ENCODE assay signal across 10 cellular contexts in genomic region chr10:110535958-110536891, GRCh38. TPM values are rescaled to one million over a fixed set of nuclear protein-coding genes. Genes with fewer than 3 reads are reported as not detected.
DNase-seq lines count a peak whose midpoint lies in the region; ATAC-seq, FAIRE-seq and TF ChIP-seq lines count a peak whose summit lies in the region.
"Had no signal": no experiment of that assay in that cellular context is flagged by ENCODE, and none has a peak within 500 bp of the region (broad histone marks: within the 10 kb centered on the region; RNA-seq: fewer than 3 reads in every experiment).

No MANE protein-coding gene starts in this region.

- CTCF ChIA-PET in activated B cell treated with CpG ODN at 0.5 μM for 24 hours (lab: Charles Lee): interaction anchor here (0.9 to 2.4 kb wide), 4 partner anchors 33 to 231 kb away, joined by 3 to 8 read pairs (median 4); no protein-coding TSS in a partner anchor

- whole genome bisulfite sequencing in pancreas, 2 donors: 49 to 65% methylated on average over 12 of the region's 12 CpGs

- no peaks in the 10 kb centered on the region for H3K9me3 Mint-ChIP-seq in activated B cell treated with CpG ODN at 0.5 μM for 24 hours

- peaks cover 4% of the 10 kb centered on the region for H3K27me3 Mint-ChIP-seq in activated B cell treated with CpG ODN at 0.5 μM for 24 hours

- H3K36me3 ChIP-seq in pancreas: no peaks in the 10 kb centered on the region
- H3K36me3 ChIP-seq in colonic mucosa: no peaks in the 10 kb centered on the region
- H3K36me3 ChIP-seq: vagina had no signal

- H3K4me3 ChIP-seq in pancreas (no peak overlapping the region), colonic mucosa (no peak overlapping the region)
- H3K4me3 ChIP-seq: vagina had no signal

- H3K4me3 Mint-ChIP-seq in activated B cell treated with CpG ODN at 0.5 μM for 24 hours: peak overlapping the region; percentile 62

- no peak for FAIRE-seq in pancreas (lab: Jason Lieb, UNC)
- FAIRE-seq: TTC549 had no signal

- POLR2A ChIA-PET in activated B cell treated with CpG ODN at 0.5 μM for 24 hours (lab: Charles Lee): interaction anchor here (0.6 to 2.1 kb wide), 9 partner anchors 30 to 213 kb away, joined by 3 to 17 read pairs (median 7); partner anchors contain the start of gene DUSP5

- no peaks in the 10 kb centered on the region for H3K27me3 ChIP-seq in pancreas
- H3K27me3 ChIP-seq in colonic mucosa: no peaks in the 10 kb centered on the region
- H3K27me3 ChIP-seq: vagina had no signal

- H3K4me1 Mint-ChIP-seq in activated B cell treated with CpG ODN at 0.5 μM for 24 hours: peaks cover 31% of the 10 kb centered on the region

- intact Hi-C loops in activated B cell treated with CpG ODN at 0.5 μM for 24 hours (cut with micrococcal nuclease): loop anchor here (1.0 to 2.0 kb wide), 7 partner anchors 32 to 230 kb away; partner anchors contain the start of gene DUSP5
- intact Hi-C loops in pancreas (cut with DNase I): no loop called here
- intact Hi-C loops in colonic mucosa (cut with DNase I): no loop called here

- ATAC-seq in GM21528 (IDR thresholded peaks at IDR 0.05; ENCODE audit: low FRiP score, unreplicated experiment): peak; percentile 76
- peak; percentile 83 for ATAC-seq in activated B cell treated with CpG ODN at 0.5 μM for 24 hours (ENCODE audit: low read depth)
- ATAC-seq in pancreas: peak in 3 of 4 donors; percentile 37 to 65 (median 40)

- peak overlapping the region; percentile 68 for H3K27ac Mint-ChIP-seq in activated B cell treated with CpG ODN at 0.5 μM for 24 hours

- DNase-seq in EL (peak; percentile 87), HT1080 (ENCODE audit: low read depth) (peak; percentile 96), activated B cell treated with CpG ODN at 0.5 μM for 24 hours (peak; percentile 49), dermis blood vessel endothelial cell (peak; percentile 51), pancreas (no peak), colonic mucosa (no peak), NCI-H1930 (lab: John Stamatoyannopoulos, UW) (no peak)

- no peaks in the 10 kb centered on the region for H3K4me1 ChIP-seq in pancreas
- H3K4me1 ChIP-seq in colonic mucosa: no peaks in the 10 kb centered on the region
- H3K4me1 ChIP-seq: vagina had no signal

- no peaks in the 10 kb centered on the region for H3K36me3 Mint-ChIP-seq in activated B cell treated with CpG ODN at 0.5 μM for 24 hours (ENCODE audit: low read depth)

- TF ChIP-seq CTCF in activated B cell treated with CpG ODN at 0.5 μM for 24 hours (IDR thresholded peaks at IDR 0.05): no peak
- no peak for TF ChIP-seq CTCF in pancreas (IDR thresholded peaks at IDR 0.05)
- no peak for TF ChIP-seq CTCF in colonic mucosa (IDR thresholded peaks at IDR 0.05)

- H3K27ac ChIP-seq in pancreas (no peak overlapping the region), colonic mucosa (no peak overlapping the region)
- H3K27ac ChIP-seq: vagina had no signal

- H3K9me3 ChIP-seq in pancreas (no peaks in the 10 kb centered on the region), colonic mucosa (no peaks in the 10 kb centered on the region)
- H3K9me3 ChIP-seq: vagina had no signal

- H3K9ac ChIP-seq in colonic mucosa (ENCODE audit: low read depth in 2 of 2, low read length in 2 of 2): no peak overlapping the region

RNA-seq across cellular contexts. Expression of gene SMC3, which starts 31.3 kb away (rescaled TPM):
- 36.9 and 38.5 TPM in 2 replicates for total RNA-seq in HT1080 (2014; rRNA removed; shearing (Covaris generic))
- 32.9 and 41.2 TPM in 2 replicates for polyA plus RNA-seq in HT1080 (2015; cell fraction: cytosol; rRNA removed)
- 50.7 and 51.4 TPM in 2 replicates for polyA plus RNA-seq in HT1080 (2015; cell fraction: nucleus; rRNA removed)
- total RNA-seq in activated B cell treated with CpG ODN at 0.5 μM for 24 hours (41.1 and 43.3 TPM in 2 replicates), dermis blood vessel endothelial cell (29.6 and 47.3 TPM in 2 replicates), pancreas (10 to 100 TPM; 14.2 to 22.7 (median 17.7) TPM), colonic mucosa (10 to 100 TPM; 26.9 to 33.0 TPM)
- polyA plus RNA-seq in pancreas: 10 to 100 TPM in 1 of 2 donors, 1 to 10 TPM in 1; 7.7 to 22.2 TPM

RNA-seq across cellular contexts. Expression of gene DUSP5, which starts 38.5 kb away (rescaled TPM):
- total RNA-seq in HT1080 (2014; rRNA removed; shearing (Covaris generic)): 72.7 and 89.2 TPM in 2 replicates
- 70.8 and 72.3 TPM in 2 replicates for polyA plus RNA-seq in HT1080 (2015; cell fraction: cytosol; rRNA removed)
- polyA plus RNA-seq in HT1080 (2015; cell fraction: nucleus; rRNA removed): 50.7 and 60.2 TPM in 2 replicates
- total RNA-seq in activated B cell treated with CpG ODN at 0.5 μM for 24 hours (26.1 and 28.6 TPM in 2 replicates), dermis blood vessel endothelial cell (20.9 and 31.3 TPM in 2 replicates), pancreas (10 to 100 TPM in 1 of 6 donors, 1 to 10 TPM in 5; 2.7 to 11.8 (median 3.8) TPM), colonic mucosa (10 to 100 TPM in 1 of 2 donors, 1 to 10 TPM in 1; 6.2 to 22.0 TPM)
- polyA plus RNA-seq in pancreas: 10 to 100 TPM in 1 of 2 donors, 1 to 10 TPM in 1; 7.2 to 12.8 TPM

Comparison
In these comparisons a context has a peak if more than half of its experiments do, and no peak if none do; other contexts are left out.
1. DNase-seq: peak in EL (single experiment), HT1080 (single experiment), activated B cell treated with CpG ODN at 0.5 μM for 24 hours (single experiment) and dermis blood vessel endothelial cell (single experiment); none in pancreas (0 of 6), colonic mucosa (single experiment) and NCI-H1930 (0 of 2).
2. Peak in every context shown above with its lines, with median percentiles within 50 percentile points of each other: ATAC-seq.